17 cellular contexts compared by ENCODE assay signal in the genomic region with DNA sequence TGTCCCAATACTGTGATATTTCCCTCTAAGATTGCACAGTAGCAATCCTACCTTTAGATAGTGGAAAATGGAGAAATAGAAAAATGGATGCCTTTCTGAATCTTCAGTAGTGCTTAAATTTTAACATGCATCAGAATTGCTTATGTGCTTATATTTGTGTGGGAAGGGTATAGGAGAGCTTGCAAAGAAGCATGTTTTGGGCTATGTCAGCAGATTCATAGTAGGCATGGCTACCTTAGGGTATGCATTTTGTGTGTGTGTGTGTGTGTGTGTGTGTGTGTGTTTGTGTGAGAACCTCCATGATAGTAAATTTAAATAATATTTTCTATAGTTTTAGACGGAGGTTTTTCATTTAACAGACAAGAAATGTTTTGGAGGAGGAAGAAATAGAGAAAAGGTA. TPM values are rescaled to one million over a fixed set of nuclear protein-coding genes. Genes with fewer than 3 reads are reported as not detected.
"Had no signal": no experiment of that assay in that cellular context is flagged by ENCODE, and none has a peak within 500 bp of the region (broad histone marks: within the 10 kb centered on the region; RNA-seq: fewer than 3 reads in every experiment).

No MANE protein-coding gene starts in this region.

- DNase-seq: Kasumi-1, MM.1S, NCI-H187, NCI-H2081 treated with DMSO at 0.1 percent for 48 hours, NCI-H2227 treated with DMSO at 0.1 percent for 48 hours, NCI-H526 treated with DMSO at 0.1 percent for 48 hours, Right ventricle myocardium superior, RPMI8226, SIG-M5 had no signal

- H3K4me3 ChIP-seq: SJSA1, SK-N-MC had no signal

- H3K4me1 ChIP-seq: SJSA1 had no signal

- H3K36me3 ChIP-seq: SJSA1 had no signal

- FAIRE-seq: HTR-8/SVneo, RCC 7860 had no signal

- H3K9me3 ChIP-seq: SJSA1 had no signal

- H3K4me2 ChIP-seq: KMS-11 had no signal

- H3K9ac ChIP-seq: KMS-11 had no signal

- H3K27ac ChIP-seq: HL-60, KMS-11, SJSA1, SK-N-MC had no signal

RNA-seq across cellular contexts. Expression of a gene that starts 38.3 kb away (rescaled TPM):
- total RNA-seq: M059J, NCI-H460, Right ventricle myocardium superior, SJSA1 had no signal
